Comparison of ENCODE assay signal across 24 cellular contexts in genomic region chr2:96231316-96231715, GRCh38. TPM values are rescaled to one million over a fixed set of nuclear protein-coding genes. Genes with fewer than 3 reads are reported as not detected.
DNase-seq lines count a peak whose midpoint lies in the region; ATAC-seq, FAIRE-seq and TF ChIP-seq lines count a peak whose summit lies in the region.
"Had no signal": no experiment of that assay in that cellular context is flagged by ENCODE, and none has a peak within 500 bp of the region (broad histone marks: within the 10 kb centered on the region; RNA-seq: fewer than 3 reads in every experiment).

No MANE protein-coding gene starts in this region.

- no peak overlapping the region for H3K23ac ChIP-seq in neuronal stem cell (ENCODE audit: low read depth, low read length, poor library complexity)

- FAIRE-seq in urothelium cell line (lab: Jason Lieb, UNC), result peak; percentile 55
- FAIRE-seq: A549, GM12878, GM19239, H1 had no signal

- H3K27me3 Mint-ChIP-seq in MCF 10A (ENCODE audit: insufficient read depth, unreplicated experiment) (no peaks in the 10 kb centered on the region), T-helper 17 cell (no peaks in the 10 kb centered on the region), glutamatergic neuron (ENCODE audit: unreplicated experiment) (peaks cover 2% of the 10 kb centered on the region)
- H3K27me3 Mint-ChIP-seq: B cell; CD8-positive, alpha-beta memory T cell had no signal

- in situ Hi-C loops in mammary epithelial cell (cut with MboI; ENCODE audit: low sequenced_read_pairs in 2 of 2), result no loop called here

- intact Hi-C loops in mammary epithelial cell (cut with micrococcal nuclease), result no loop called here
- intact Hi-C loops in MCF 10A (cut with micrococcal nuclease), result no loop called here

- no peak overlapping the region for H3K9ac ChIP-seq in mammary epithelial cell (ENCODE audit: insufficient read depth, low read length)
- no peak overlapping the region for H3K9ac ChIP-seq in neuronal stem cell (ENCODE audit: low read depth, low read length, poor library complexity)
- H3K9ac ChIP-seq: BLaER1 treated with 17β-estradiol and CSF1 and Interleukin-3, amounts not matched to agents 10 nM and 100 nM had no signal

- H2AFZ ChIP-seq in mammary epithelial cell (ENCODE audit: low read depth, low read length) (no peak overlapping the region), neuronal stem cell (ENCODE audit: low read length) (no peak overlapping the region)

- DNase-seq in mammary epithelial cell, result peak; percentile 60
- DNase-seq in MCF 10A (ENCODE audit: unreplicated experiment), result no peak
- peak; percentile 39 for DNase-seq in epithelial cell of esophagus (ENCODE audit: low read depth)
- no peak for DNase-seq in neuronal stem cell (ENCODE audit: low spot score)
- DNase-seq in urothelium cell line (ENCODE audit: low spot score), result no peak
- no peak for DNase-seq in T-helper 17 cell
- no peak for DNase-seq in glutamatergic neuron
- DNase-seq: CD8-positive, alpha-beta memory T cell; COR-L47; DMS 273 treated with DMSO at 0.1 percent for 48 hours; DMS53; DND-41; EL; HCEC 1CT; IMR-90 had no signal

- dilution Hi-C loops in mammary epithelial cell (cut with HindIII; ENCODE audit: low sequenced_read_pairs), result no loop called here

- no peaks in the 10 kb centered on the region for H3K9me3 Mint-ChIP-seq in MCF 10A (ENCODE audit: unreplicated experiment)
- no peaks in the 10 kb centered on the region for H3K9me3 Mint-ChIP-seq in glutamatergic neuron (ENCODE audit: unreplicated experiment)
- H3K9me3 Mint-ChIP-seq: CD8-positive, alpha-beta memory T cell had no signal

- no peaks in the 10 kb centered on the region for H3K79me2 ChIP-seq in mammary epithelial cell (ENCODE audit: insufficient read depth, low read length)

- H2BK5ac ChIP-seq in neuronal stem cell (ENCODE audit: low read length), result no peak overlapping the region

- POLR2A ChIA-PET in MCF 10A (lab: Yijun Ruan, JAX), result interaction anchor here (1.0 to 1.1 kb wide), 3 partner anchors 9 to 23 kb away, joined by 3 to 4 read pairs (median 3); partner anchors contain the start of gene STARD7

- no peaks in the 10 kb centered on the region for H4K20me1 ChIP-seq in mammary epithelial cell (ENCODE audit: insufficient read depth, low read length)
- H4K20me1 ChIP-seq: BLaER1 treated with 17β-estradiol and CSF1 and Interleukin-3, amounts not matched to agents 10 nM and 100 nM had no signal

- H3K4me2 ChIP-seq in mammary epithelial cell (ENCODE audit: insufficient read depth, low read depth, low read length) (no peak overlapping the region), neuronal stem cell (ENCODE audit: insufficient read depth, low read length, poor library complexity, severe bottlenecking) (no peak overlapping the region)
- H3K4me2 ChIP-seq: A549; BLaER1 treated with 17β-estradiol and CSF1 and Interleukin-3, amounts not matched to agents 10 nM and 100 nM had no signal

- H3K4me1 Mint-ChIP-seq in MCF 10A (ENCODE audit: insufficient read depth, unreplicated experiment), result no peaks in the 10 kb centered on the region
- peaks cover 8% of the 10 kb centered on the region for H3K4me1 Mint-ChIP-seq in T-helper 17 cell
- H3K4me1 Mint-ChIP-seq in glutamatergic neuron (ENCODE audit: low read depth, unreplicated experiment), result no peaks in the 10 kb centered on the region
- H3K4me1 Mint-ChIP-seq: CD8-positive, alpha-beta memory T cell had no signal

- H3K27ac Mint-ChIP-seq in MCF 10A (ENCODE audit: low read depth, unreplicated experiment) (no peak overlapping the region), T-helper 17 cell (no peak overlapping the region), glutamatergic neuron (ENCODE audit: unreplicated experiment) (no peak overlapping the region)
- H3K27ac Mint-ChIP-seq: B cell; CD8-positive, alpha-beta memory T cell had no signal

- H3K9me3 ChIP-seq in mammary epithelial cell (replicated peaks; ENCODE audit: insufficient read depth, low read length) (no peaks in the 10 kb centered on the region), neuronal stem cell (replicated peaks in 1 of 2; ENCODE audit: control insufficient read depth in 2 of 2, insufficient read depth in 1 of 2, low read depth in 1 of 2, low read length in 2 of 2) (no peaks in the 10 kb centered on the region), T-helper 17 cell (ENCODE audit: control insufficient read depth, low read length, poor library complexity, severe bottlenecking) (no peaks in the 10 kb centered on the region)
- H3K9me3 ChIP-seq: A549; BLaER1 treated with 17β-estradiol and CSF1 and Interleukin-3, amounts not matched to agents 10 nM and 100 nM had no signal

- no peaks in the 10 kb centered on the region for H3K36me3 Mint-ChIP-seq in MCF 10A (ENCODE audit: insufficient read depth, unreplicated experiment)
- H3K36me3 Mint-ChIP-seq in T-helper 17 cell (ENCODE audit: low read depth), result no peaks in the 10 kb centered on the region
- no peaks in the 10 kb centered on the region for H3K36me3 Mint-ChIP-seq in glutamatergic neuron (ENCODE audit: unreplicated experiment)

- H3K27me3 ChIP-seq in mammary epithelial cell (ENCODE audit: insufficient read depth, low read length), result no peaks in the 10 kb centered on the region
- no peaks in the 10 kb centered on the region for H3K27me3 ChIP-seq in neuronal stem cell (ENCODE audit: control insufficient read depth in 3 of 3, insufficient read depth in 3 of 3, low read depth in 1 of 3, low read length in 3 of 3)
- H3K27me3 ChIP-seq: BLaER1 treated with 17β-estradiol and CSF1 and Interleukin-3, amounts not matched to agents 10 nM and 100 nM had no signal

- H2BK15ac ChIP-seq in neuronal stem cell (ENCODE audit: low read length), result no peak overlapping the region

- peaks cover 6% of the 10 kb centered on the region for H3K4me1 ChIP-seq in mammary epithelial cell (ENCODE audit: insufficient read depth, low read length)
- peaks cover 0 to 4% of the 10 kb centered on the region in 2 donors for H3K4me1 ChIP-seq in neuronal stem cell (ENCODE audit: control insufficient read depth in 2 of 2, insufficient read depth in 1 of 2, low read depth in 1 of 2, low read length in 2 of 2)
- H3K4me1 ChIP-seq: A549 had no signal

- ATAC-seq in T-helper 17 cell, result no peak
- no peak for ATAC-seq in GM19023 (IDR thresholded peaks at IDR 0.05; ENCODE audit: unreplicated experiment)
- ATAC-seq: A549, GM12878 had no signal

- no peak overlapping the region for H3K18ac ChIP-seq in neuronal stem cell (ENCODE audit: low read length)

- no peak overlapping the region for H4K8ac ChIP-seq in neuronal stem cell (ENCODE audit: low read depth, low read length)

- no peaks in the 10 kb centered on the region for H3K36me3 ChIP-seq in mammary epithelial cell (ENCODE audit: insufficient read depth, low read length)
- no peaks in the 10 kb centered on the region for H3K36me3 ChIP-seq in neuronal stem cell (replicated peaks in 1 of 2; ENCODE audit: control insufficient read depth in 2 of 2, insufficient read depth in 2 of 2, low read length in 2 of 2)

- H2BK120ac ChIP-seq in neuronal stem cell (ENCODE audit: low read depth, low read length), result no peak overlapping the region

- 76% methylated on average over 4 of the region's 4 CpGs for WGBS in mammary epithelial cell (ENCODE audit: low coverage, missing lambda C conversion rate)
- WGBS in neuronal stem cell (ENCODE audit: extremely low coverage in 2 of 2, insufficient read length in 2 of 2, insufficient replicate concordance in 1 of 2), 2 donors, result no CpG with 5 or more reads among the region's 4 CpGs

- H3K14ac ChIP-seq in neuronal stem cell (ENCODE audit: low read length), result peak overlapping the region; percentile 1

- no peak overlapping the region for H2BK12ac ChIP-seq in neuronal stem cell (ENCODE audit: low read length)

- CTCF ChIA-PET in mammary epithelial cell (lab: Charles Lee; ENCODE audit: low non-redundant PET), result no interaction called here
- CTCF ChIA-PET in MCF 10A (lab: Yijun Ruan, JAX), result interaction anchor here (1.1 to 1.7 kb wide), 3 partner anchors 18 to 114 kb away, joined by 3 to 7 read pairs (median 3); no protein-coding TSS in a partner anchor

- no peak overlapping the region for H4K91ac ChIP-seq in neuronal stem cell (ENCODE audit: low read depth, low read length, poor library complexity)

- H3K27ac ChIP-seq in mammary epithelial cell (ENCODE audit: insufficient read depth, low read depth, low read length) (no peak overlapping the region), neuronal stem cell (replicated peaks; ENCODE audit: low read length) (no peak overlapping the region)
- H3K27ac ChIP-seq: 22Rv1; A549; BLaER1 treated with 17β-estradiol and CSF1 and Interleukin-3, amounts not matched to agents 10 nM and 100 nM; HL-60 had no signal

- H3K4me3 Mint-ChIP-seq in MCF 10A (ENCODE audit: unreplicated experiment) (no peak overlapping the region), T-helper 17 cell (no peak overlapping the region), glutamatergic neuron (ENCODE audit: unreplicated experiment) (no peak overlapping the region)
- H3K4me3 Mint-ChIP-seq: B cell; CD8-positive, alpha-beta memory T cell had no signal

- no peak overlapping the region for H2AK5ac ChIP-seq in neuronal stem cell (ENCODE audit: low read depth, low read length)

- H3K4ac ChIP-seq in neuronal stem cell (ENCODE audit: low read length), result no peak overlapping the region

- no peaks in the 10 kb centered on the region for H3K79me1 ChIP-seq in neuronal stem cell (ENCODE audit: low read depth, low read length)

- TF ChIP-seq CTCF in mammary epithelial cell (conservative IDR thresholded peaks at IDR 0.05 in 1 of 2, IDR thresholded peaks at IDR 0.05 in 1 of 2; ENCODE audit: extremely low read depth in 1 of 2, insufficient read depth in 1 of 2, low read depth in 1 of 2, low read length in 2 of 2) (no peak), MCF 10A (IDR thresholded peaks at IDR 0.05; ENCODE audit: unreplicated experiment) (no peak), epithelial cell of esophagus (IDR thresholded peaks at IDR 0.05; ENCODE audit: insufficient read depth, low read depth, low read length, missing control alignments) (no peak), glutamatergic neuron (IDR thresholded peaks at IDR 0.05; ENCODE audit: partially characterized antibody, unreplicated experiment) (no peak)

- BruUV-seq in mammary epithelial cell (replicated peaks; lab: Mats Ljungman, UMichigan) (no TSS peak), MCF 10A (replicated peaks; lab: Mats Ljungman, UMichigan) (no TSS peak)

- H3K4me3 ChIP-seq in mammary epithelial cell (replicated peaks in 1 of 3; ENCODE audit: insufficient read depth in 1 of 3, low read depth in 2 of 3, low read length in 3 of 3) (no peak overlapping the region), epithelial cell of esophagus (ENCODE audit: low read length) (no peak overlapping the region), neuronal stem cell (ENCODE audit: low read length in 2 of 2) (no peak overlapping the region)
- H3K4me3 ChIP-seq: A549; BLaER1 treated with 17β-estradiol and CSF1 and Interleukin-3, amounts not matched to agents 10 nM and 100 nM; GM12878 had no signal

RNA-seq across cellular contexts. Expression of gene STARD7, which starts 22.7 kb away (rescaled TPM):
- total RNA-seq in mammary epithelial cell (100 to 1,000 TPM in 1 of 2 donors, 10 to 100 TPM in 1; 96.7 to 241 TPM), MCF 10A (2022) (84.1 and 105 TPM in 2 replicates), T-helper 17 cell (10 to 100 TPM; 59.2 to 72.6 TPM), glutamatergic neuron (ENCODE audit: unreplicated experiment) (100 TPM)
- polyA plus RNA-seq in mammary epithelial cell, result 65.8 TPM
- 90.8 TPM for polyA minus RNA-seq in mammary epithelial cell
- polyA plus RNA-seq in neuronal stem cell (2013, experiment 1 of 2), result 68.1 TPM
- 69.0 TPM for polyA plus RNA-seq in neuronal stem cell (2013, experiment 2 of 2)

RNA-seq across cellular contexts. Expression of gene TMEM127, which starts 34.5 kb away (rescaled TPM):
- total RNA-seq in mammary epithelial cell, result 10 to 100 TPM; 39.9 to 43.8 TPM
- 47.6 TPM for polyA plus RNA-seq in mammary epithelial cell
- polyA minus RNA-seq in mammary epithelial cell, result 36.5 TPM
- total RNA-seq in MCF 10A (2022), result 31.5 and 40.0 TPM in 2 replicates
- 17.8 TPM for polyA plus RNA-seq in neuronal stem cell (2013, experiment 1 of 2)
- 17.4 TPM for polyA plus RNA-seq in neuronal stem cell (2013, experiment 2 of 2)
- 10 to 100 TPM; 36.4 to 44.8 TPM for total RNA-seq in T-helper 17 cell
- 32.5 TPM for total RNA-seq in glutamatergic neuron (ENCODE audit: unreplicated experiment)

RNA-seq across cellular contexts. Expression of gene CIAO1, which starts 34.7 kb away (rescaled TPM):
- 10 to 100 TPM; 64.5 to 93.9 TPM for total RNA-seq in mammary epithelial cell
- polyA plus RNA-seq in mammary epithelial cell, result 92.4 TPM
- 108 TPM for polyA minus RNA-seq in mammary epithelial cell
- total RNA-seq in MCF 10A (2022), result 62.3 and 63.3 TPM in 2 replicates
- 40.0 TPM for polyA plus RNA-seq in neuronal stem cell (2013, experiment 1 of 2)
- polyA plus RNA-seq in neuronal stem cell (2013, experiment 2 of 2), result 40.3 TPM
- 10 to 100 TPM; 60.0 to 61.5 TPM for total RNA-seq in T-helper 17 cell
- 68.1 TPM for total RNA-seq in glutamatergic neuron (ENCODE audit: unreplicated experiment)

Comparison
In these comparisons a context has a peak if more than half of its experiments do, and no peak if none do; other contexts are left out.
1. DNase-seq: peak in mammary epithelial cell (single experiment) and epithelial cell of esophagus (single experiment); none in MCF 10A (single experiment), neuronal stem cell (single experiment), urothelium cell line (single experiment), T-helper 17 cell (0 of 3) and glutamatergic neuron (single experiment).